In the genomic region with DNA sequence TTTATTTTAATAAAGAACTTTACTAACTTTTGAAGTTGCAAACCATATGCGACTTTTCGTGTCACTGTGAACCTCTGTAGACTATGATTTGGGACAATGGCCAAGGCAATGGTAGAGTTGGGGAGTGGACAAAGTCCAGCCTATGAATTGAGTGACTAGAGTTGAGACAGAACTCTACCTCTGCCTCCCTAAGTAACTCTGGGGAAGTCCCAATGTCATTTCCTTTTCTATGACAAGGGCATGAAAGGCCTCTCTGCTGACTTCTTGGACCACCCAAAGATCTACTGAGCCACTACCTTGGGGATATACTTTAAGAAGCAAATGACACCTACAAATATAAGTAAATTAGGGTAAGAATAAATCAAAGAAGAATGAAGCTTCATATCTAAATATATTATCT, we compare ENCODE assay signal across 21 cellular contexts. TPM values are rescaled to one million over a fixed set of nuclear protein-coding genes. Genes with fewer than 3 reads are reported as not detected.
DNase-seq lines count a peak whose midpoint lies in the region; ATAC-seq and TF ChIP-seq lines count a peak whose summit lies in the region.
"Had no signal": no experiment of that assay in that cellular context is flagged by ENCODE, and none has a peak within 500 bp of the region (broad histone marks: within the 10 kb centered on the region; RNA-seq: fewer than 3 reads in every experiment).

No MANE protein-coding gene starts in this region.

- no peak overlapping the region for H3K4me3 ChIP-seq in esophagus squamous epithelium
- H3K4me3 ChIP-seq: Peyer's patch had no signal

- TF ChIP-seq CTCF in esophagus squamous epithelium (IDR thresholded peaks at IDR 0.05), result no peak

- TF ChIP-seq POLR2A in esophagus squamous epithelium (IDR thresholded peaks at IDR 0.05), result no peak

- H3K9me3 Mint-ChIP-seq in activated T-cell treated with anti-CD3 and anti-CD28 coated beads, Interleukin-2, amount 50 U/mL, for 72 hours, result no peaks in the 10 kb centered on the region
- no peaks in the 10 kb centered on the region for H3K9me3 Mint-ChIP-seq in activated T-cell treated with anti-CD3 and anti-CD28 coated beads, Interleukin-2, amount 50 U/mL, for 24 hours
- H3K9me3 Mint-ChIP-seq in stimulated activated naive CD8-positive, alpha-beta T cell treated with anti-CD3 and anti-CD28 coated beads, Interleukin-15, amount 100 ng/mL, for 72 hours, result no peaks in the 10 kb centered on the region

- no peaks in the 10 kb centered on the region for H3K9me3 ChIP-seq in esophagus squamous epithelium
- H3K9me3 ChIP-seq: Peyer's patch, SK-N-SH had no signal

- peak overlapping the region; percentile 52 for H3K27ac Mint-ChIP-seq in activated T-cell treated with anti-CD3 and anti-CD28 coated beads, Interleukin-2, amount 50 U/mL, for 72 hours
- no peak overlapping the region for H3K27ac Mint-ChIP-seq in activated T-cell treated with anti-CD3 and anti-CD28 coated beads, Interleukin-2, amount 50 U/mL, for 24 hours
- H3K27ac Mint-ChIP-seq in stimulated activated naive CD8-positive, alpha-beta T cell treated with anti-CD3 and anti-CD28 coated beads, Interleukin-15, amount 100 ng/mL, for 72 hours, result no peak overlapping the region

- peaks cover 45% of the 10 kb centered on the region for H3K4me1 Mint-ChIP-seq in activated T-cell treated with anti-CD3 and anti-CD28 coated beads, Interleukin-2, amount 50 U/mL, for 72 hours (ENCODE audit: low read depth)
- H3K4me1 Mint-ChIP-seq in activated T-cell treated with anti-CD3 and anti-CD28 coated beads, Interleukin-2, amount 50 U/mL, for 24 hours (ENCODE audit: low read depth), result peaks cover 9% of the 10 kb centered on the region
- H3K4me1 Mint-ChIP-seq in stimulated activated naive CD8-positive, alpha-beta T cell treated with anti-CD3 and anti-CD28 coated beads, Interleukin-15, amount 100 ng/mL, for 72 hours, result peaks cover 61% of the 10 kb centered on the region

- no peak overlapping the region for H3K27ac ChIP-seq in esophagus squamous epithelium
- H3K27ac ChIP-seq: C4-2B, Peyer's patch had no signal

- 80 to 97% methylated on average over 2 of the region's 2 CpGs for WGBS in esophagus squamous epithelium, 2 donors

- H3K4me3 Mint-ChIP-seq in activated T-cell treated with anti-CD3 and anti-CD28 coated beads, Interleukin-2, amount 50 U/mL, for 72 hours, result peak overlapping the region in 1 of 2 donors; percentile 21
- H3K4me3 Mint-ChIP-seq in activated T-cell treated with anti-CD3 and anti-CD28 coated beads, Interleukin-2, amount 50 U/mL, for 24 hours, result no peak overlapping the region
- no peak overlapping the region for H3K4me3 Mint-ChIP-seq in stimulated activated naive CD8-positive, alpha-beta T cell treated with anti-CD3 and anti-CD28 coated beads, Interleukin-15, amount 100 ng/mL, for 72 hours

- peaks cover 0 to 9% (median 0%) of the 10 kb centered on the region in 3 donors for H3K4me1 ChIP-seq in esophagus squamous epithelium
- H3K4me1 ChIP-seq: Peyer's patch had no signal

- intact Hi-C loops in esophagus squamous epithelium (cut with DNase I), result no loop called here

- H3K27me3 Mint-ChIP-seq in activated T-cell treated with anti-CD3 and anti-CD28 coated beads, Interleukin-2, amount 50 U/mL, for 72 hours (ENCODE audit: low read depth), result no peaks in the 10 kb centered on the region
- no peaks in the 10 kb centered on the region for H3K27me3 Mint-ChIP-seq in activated T-cell treated with anti-CD3 and anti-CD28 coated beads, Interleukin-2, amount 50 U/mL, for 24 hours
- no peaks in the 10 kb centered on the region for H3K27me3 Mint-ChIP-seq in stimulated activated naive CD8-positive, alpha-beta T cell treated with anti-CD3 and anti-CD28 coated beads, Interleukin-15, amount 100 ng/mL, for 72 hours

- ATAC-seq in activated T-cell treated with anti-CD3 and anti-CD28 coated beads, Interleukin-2, amount 50 U/mL, for 72 hours (replicated peaks in 1 of 2), result peak in 1 of 2 donors; percentile 43
- ATAC-seq in GM18909 (IDR thresholded peaks at IDR 0.05; ENCODE audit: poor library complexity, unreplicated experiment) (peak; percentile 42), HG02870 (IDR thresholded peaks at IDR 0.05; ENCODE audit: unreplicated experiment) (peak; percentile 38), GM18498 (IDR thresholded peaks at IDR 0.05; ENCODE audit: unreplicated experiment) (no peak)
- ATAC-seq in stimulated activated naive CD8-positive, alpha-beta T cell treated with anti-CD3 and anti-CD28 coated beads, Interleukin-15, amount 100 ng/mL, for 72 hours, result peak; percentile 73
- ATAC-seq: HCT116 had no signal

- H3K36me3 Mint-ChIP-seq in activated T-cell treated with anti-CD3 and anti-CD28 coated beads, Interleukin-2, amount 50 U/mL, for 72 hours (ENCODE audit: insufficient read depth in 2 of 2), result peaks cover 0 to 13% of the 10 kb centered on the region in 2 donors
- H3K36me3 Mint-ChIP-seq in activated T-cell treated with anti-CD3 and anti-CD28 coated beads, Interleukin-2, amount 50 U/mL, for 24 hours (ENCODE audit: low read depth), result peaks cover 36% of the 10 kb centered on the region

- H3K27me3 ChIP-seq in esophagus squamous epithelium, result no peaks in the 10 kb centered on the region
- H3K27me3 ChIP-seq: Peyer's patch had no signal

- peaks cover 0 to 28% (median 0%) of the 10 kb centered on the region in 3 donors for H3K36me3 ChIP-seq in esophagus squamous epithelium

- no peak for DNase-seq in activated T-cell treated with anti-CD3 and anti-CD28 coated beads, Interleukin-2, amount 50 U/mL, for 72 hours
- no peak for DNase-seq in activated T-cell treated with anti-CD3 and anti-CD28 coated beads, Interleukin-2, amount 50 U/mL, for 24 hours
- DNase-seq in stimulated activated naive CD8-positive, alpha-beta T cell treated with anti-CD3 and anti-CD28 coated beads, Interleukin-15, amount 100 ng/mL, for 72 hours, result no peak
- DNase-seq in esophagus squamous epithelium (lab: John Stamatoyannopoulos, UW) (no peak), SKM-1 (lab: John Stamatoyannopoulos, UW; ENCODE audit: unreplicated experiment) (no peak)
- DNase-seq: DMS153, EL, KG1, NCI-H1092 treated with DMSO at 0.1 percent for 48 hours, NCI-H187, NCI-H446 treated with DMSO at 0.1 percent for 48 hours, NCI-H82, Peyer's patch, Right ventricle myocardium superior, SK-N-SH had no signal

RNA-seq across cellular contexts. Expression of a gene that starts 19.3 kb away (rescaled TPM):
- 1 to 10 TPM; 5.9 to 6.4 TPM for total RNA-seq in activated T-cell treated with anti-CD3 and anti-CD28 coated beads, Interleukin-2, amount 50 U/mL, for 72 hours
- total RNA-seq in esophagus squamous epithelium, result 1 to 10 TPM in 2 of 4 donors, not detected in 2; 1.8 to 2.3 TPM
- total RNA-seq: A172 had no signal
